8 cellular contexts compared by ENCODE assay signal in the genomic region with DNA sequence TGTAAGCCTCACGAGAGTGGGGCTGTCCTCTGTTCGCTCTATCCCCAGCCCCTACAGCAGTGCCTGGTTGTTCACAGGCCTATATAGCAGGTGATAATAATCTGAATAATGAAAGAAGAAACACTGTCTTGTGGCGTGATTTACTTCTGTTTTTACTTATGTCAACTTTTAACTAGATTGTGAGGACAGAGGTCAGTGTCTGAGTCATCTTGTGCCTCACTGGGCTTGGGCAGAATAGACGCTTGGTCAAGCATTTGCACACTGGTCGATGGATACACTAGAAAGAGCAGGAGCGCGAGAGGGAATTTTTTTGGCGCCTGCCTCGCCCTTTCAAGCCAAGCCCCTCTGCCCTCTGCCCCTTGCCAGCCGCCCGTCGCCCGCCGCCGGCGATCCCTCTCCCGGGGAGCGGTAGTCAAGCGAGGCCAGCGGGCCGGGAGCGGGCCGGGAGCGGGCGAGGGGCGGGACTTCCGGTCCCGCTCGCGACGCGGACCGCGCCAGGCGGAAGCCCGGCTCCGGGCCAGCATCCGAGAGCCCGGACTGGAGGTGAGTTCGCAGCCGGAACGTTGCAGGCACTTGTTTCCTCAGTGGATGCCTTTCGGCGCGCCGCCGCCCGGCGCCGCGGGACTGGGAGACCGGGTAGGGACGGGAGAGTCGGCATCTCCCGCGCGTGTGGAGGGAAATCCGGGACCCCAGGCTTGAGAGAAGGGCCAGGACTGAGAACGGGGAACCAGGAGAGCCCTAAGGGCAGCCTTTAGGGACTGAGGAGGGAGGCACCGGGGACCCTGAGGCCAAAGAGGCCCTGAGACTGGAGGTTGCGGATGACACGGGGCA. TPM values are rescaled to one million over a fixed set of nuclear protein-coding genes. Genes with fewer than 3 reads are reported as not detected.
DNase-seq lines count a peak whose midpoint lies in the region; ATAC-seq and TF ChIP-seq lines count a peak whose summit lies in the region.

A gene with protein sequence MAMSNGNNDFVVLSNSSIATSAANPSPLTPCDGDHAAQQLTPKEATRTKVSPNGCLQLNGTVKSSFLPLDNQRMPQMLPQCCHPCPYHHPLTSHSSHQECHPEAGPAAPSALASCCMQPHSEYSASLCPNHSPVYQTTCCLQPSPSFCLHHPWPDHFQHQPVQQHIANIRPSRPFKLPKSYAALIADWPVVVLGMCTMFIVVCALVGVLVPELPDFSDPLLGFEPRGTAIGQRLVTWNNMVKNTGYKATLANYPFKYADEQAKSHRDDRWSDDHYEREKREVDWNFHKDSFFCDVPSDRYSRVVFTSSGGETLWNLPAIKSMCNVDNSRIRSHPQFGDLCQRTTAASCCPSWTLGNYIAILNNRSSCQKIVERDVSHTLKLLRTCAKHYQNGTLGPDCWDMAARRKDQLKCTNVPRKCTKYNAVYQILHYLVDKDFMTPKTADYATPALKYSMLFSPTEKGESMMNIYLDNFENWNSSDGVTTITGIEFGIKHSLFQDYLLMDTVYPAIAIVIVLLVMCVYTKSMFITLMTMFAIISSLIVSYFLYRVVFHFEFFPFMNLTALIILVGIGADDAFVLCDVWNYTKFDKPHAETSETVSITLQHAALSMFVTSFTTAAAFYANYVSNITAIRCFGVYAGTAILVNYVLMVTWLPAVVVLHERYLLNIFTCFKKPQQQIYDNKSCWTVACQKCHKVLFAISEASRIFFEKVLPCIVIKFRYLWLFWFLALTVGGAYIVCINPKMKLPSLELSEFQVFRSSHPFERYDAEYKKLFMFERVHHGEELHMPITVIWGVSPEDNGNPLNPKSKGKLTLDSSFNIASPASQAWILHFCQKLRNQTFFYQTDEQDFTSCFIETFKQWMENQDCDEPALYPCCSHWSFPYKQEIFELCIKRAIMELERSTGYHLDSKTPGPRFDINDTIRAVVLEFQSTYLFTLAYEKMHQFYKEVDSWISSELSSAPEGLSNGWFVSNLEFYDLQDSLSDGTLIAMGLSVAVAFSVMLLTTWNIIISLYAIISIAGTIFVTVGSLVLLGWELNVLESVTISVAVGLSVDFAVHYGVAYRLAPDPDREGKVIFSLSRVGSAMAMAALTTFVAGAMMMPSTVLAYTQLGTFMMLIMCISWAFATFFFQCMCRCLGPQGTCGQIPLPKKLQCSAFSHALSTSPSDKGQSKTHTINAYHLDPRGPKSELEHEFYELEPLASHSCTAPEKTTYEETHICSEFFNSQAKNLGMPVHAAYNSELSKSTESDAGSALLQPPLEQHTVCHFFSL (N-terminal part only) (plus strand): TSS at position 504 of the 831 bp plus-strand sequence. CDS start 127,785 bp downstream, outside the sequence.

- peaks cover 2% of the 10 kb centered on the region for H3K9me3 Mint-ChIP-seq in activated CD4-positive, alpha-beta memory T cell treated with anti-CD3 and anti-CD28 coated beads, Interleukin-2, amount 10 ng/mL, durations not matched to agents 7 days and 5 days

- peak; percentile 82 for DNase-seq in BE2C
- DNase-seq in NCI-H510A treated with DMSO at 0.1 percent for 48 hours (lab: John Stamatoyannopoulos, UW): peak; percentile 76
- DNase-seq in activated CD4-positive, alpha-beta memory T cell treated with anti-CD3 and anti-CD28 coated beads, Interleukin-2, amount 10 ng/mL, durations not matched to agents 7 days and 5 days: peak; percentile 73
- peak; percentile 60 to 95 for DNase-seq in lower leg skin (ENCODE audit: low spot score in 2 of 2)
- peak; percentile 54 to 62 for DNase-seq in stimulated activated CD4-positive, alpha-beta T cell treated with anti-CD3 and anti-CD28 coated beads, Interleukin-4, amount 100 ng/mL, for 48 hours (ENCODE audit: low read depth in 2 of 2)

- peak within 1 kb of the TSS; percentile 81 for H3K27ac ChIP-seq in duodenal mucosa (ENCODE audit: low read depth, low read length)

- H3K4me1 ChIP-seq in BE2C (no peaks in the 10 kb centered on the region), duodenal mucosa (ENCODE audit: control insufficient read depth in 1 of 2, insufficient read depth in 2 of 2, low read length in 2 of 2) (peaks cover 17 to 21% of the 10 kb centered on the region in 2 donors)

- POLR2A ChIA-PET in activated CD4-positive, alpha-beta memory T cell treated with anti-CD3 and anti-CD28 coated beads, Interleukin-2, amount 10 ng/mL, durations not matched to agents 7 days and 5 days (lab: Charles Lee): interaction anchor here (0.9 kb wide), 1 partner anchor 16 kb away, joined by 4 read pairs; no protein-coding TSS in a partner anchor

- H3K27me3 ChIP-seq in BE2C (no peaks in the 10 kb centered on the region), duodenal mucosa (ENCODE audit: control insufficient read depth in 1 of 2, insufficient read depth in 2 of 2, low read length in 2 of 2) (no peaks in the 10 kb centered on the region)

- no peaks in the 10 kb centered on the region for H3K36me3 Mint-ChIP-seq in activated CD4-positive, alpha-beta memory T cell treated with anti-CD3 and anti-CD28 coated beads, Interleukin-2, amount 10 ng/mL, durations not matched to agents 7 days and 5 days (ENCODE audit: low read depth)

- H3K4me3 ChIP-seq in BE2C (ENCODE audit: low read depth, low read length) (peak within 1 kb of the TSS; percentile 97), duodenal mucosa (ENCODE audit: low read depth in 1 of 2, low read length in 2 of 2) (peak within 1 kb of the TSS; percentile 94 to 97), lower leg skin (ENCODE audit: low read depth, poor library complexity, severe bottlenecking) (peak within 1 kb of the TSS; percentile 93)

- 1 to 3% methylated on average over 53 to 55 of the region's 62 CpGs for WGBS in lower leg skin, 2 donors

- H3K27me3 Mint-ChIP-seq in activated CD4-positive, alpha-beta memory T cell treated with anti-CD3 and anti-CD28 coated beads, Interleukin-2, amount 10 ng/mL, durations not matched to agents 7 days and 5 days: peaks cover 8% of the 10 kb centered on the region

- CTCF ChIA-PET in activated CD4-positive, alpha-beta memory T cell treated with anti-CD3 and anti-CD28 coated beads, Interleukin-2, amount 10 ng/mL, durations not matched to agents 7 days and 5 days (lab: Charles Lee): interaction anchor here (1.3 kb wide), 1 partner anchor 76 kb away, joined by 3 read pairs; no protein-coding TSS in a partner anchor

- peak within 1 kb of the TSS; percentile 74 for H3K27ac Mint-ChIP-seq in activated CD4-positive, alpha-beta memory T cell treated with anti-CD3 and anti-CD28 coated beads, Interleukin-2, amount 10 ng/mL, durations not matched to agents 7 days and 5 days

- H3K4me3 Mint-ChIP-seq in activated CD4-positive, alpha-beta memory T cell treated with anti-CD3 and anti-CD28 coated beads, Interleukin-2, amount 10 ng/mL, durations not matched to agents 7 days and 5 days: peak within 1 kb of the TSS; percentile 86

- ATAC-seq in GM19043 (IDR thresholded peaks at IDR 0.05; ENCODE audit: low read depth, unreplicated experiment): peak; percentile 82
- ATAC-seq in HG03342 (IDR thresholded peaks at IDR 0.05; ENCODE audit: unreplicated experiment): peak; percentile 84

- H3K9ac ChIP-seq in duodenal mucosa (ENCODE audit: low read depth in 1 of 2, low read length in 2 of 2): peak within 1 kb of the TSS; percentile 85 to 89

- no peak for TF ChIP-seq CTCF in BE2C (IDR thresholded peaks at IDR 0.05; ENCODE audit: low read depth, low read length)
- no peak for TF ChIP-seq CTCF in lower leg skin (IDR thresholded peaks at IDR 0.05)

- H3K4me1 Mint-ChIP-seq in activated CD4-positive, alpha-beta memory T cell treated with anti-CD3 and anti-CD28 coated beads, Interleukin-2, amount 10 ng/mL, durations not matched to agents 7 days and 5 days: peaks cover 23% of the 10 kb centered on the region

- TF ChIP-seq POLR2A in lower leg skin (IDR thresholded peaks at IDR 0.05): no peak

- H3K9me3 ChIP-seq in BE2C: no peaks in the 10 kb centered on the region
- no peaks in the 10 kb centered on the region for H3K9me3 ChIP-seq in duodenal mucosa (ENCODE audit: control insufficient read depth in 1 of 2, low read length in 2 of 2)

- H3K36me3 ChIP-seq in BE2C (no peaks in the 10 kb centered on the region), duodenal mucosa (ENCODE audit: control insufficient read depth in 1 of 2, insufficient read depth in 2 of 2, low read length in 2 of 2) (no peaks in the 10 kb centered on the region)

- intact Hi-C loops in lower leg skin (cut with DNase I; ENCODE audit: low total_unique reads): no loop called here

RNA-seq across cellular contexts. Expression of the gene that starts here (rescaled TPM):
- polyA plus RNA-seq in BE2C (2012; ENCODE audit: insufficient read depth, insufficient read length, low read depth): 3.7 TPM
- 1 to 10 TPM; 1.1 to 1.4 TPM for total RNA-seq in activated CD4-positive, alpha-beta memory T cell treated with anti-CD3 and anti-CD28 coated beads, Interleukin-2, amount 10 ng/mL, durations not matched to agents 7 days and 5 days
- 10 to 100 TPM in 1 of 4 donors, 1 to 10 TPM in 3; 5.8 to 12.0 (median 7.6) TPM for total RNA-seq in lower leg skin

Comparison
In these comparisons a context has a peak if more than half of its experiments do, and no peak if none do; other contexts are left out.
1. Peak in every context shown above with its lines: DNase-seq, ATAC-seq, H3K4me3 ChIP-seq and H3K27ac ChIP-seq.